Comparison of ENCODE assay signal across 17 cellular contexts in the genomic region with DNA sequence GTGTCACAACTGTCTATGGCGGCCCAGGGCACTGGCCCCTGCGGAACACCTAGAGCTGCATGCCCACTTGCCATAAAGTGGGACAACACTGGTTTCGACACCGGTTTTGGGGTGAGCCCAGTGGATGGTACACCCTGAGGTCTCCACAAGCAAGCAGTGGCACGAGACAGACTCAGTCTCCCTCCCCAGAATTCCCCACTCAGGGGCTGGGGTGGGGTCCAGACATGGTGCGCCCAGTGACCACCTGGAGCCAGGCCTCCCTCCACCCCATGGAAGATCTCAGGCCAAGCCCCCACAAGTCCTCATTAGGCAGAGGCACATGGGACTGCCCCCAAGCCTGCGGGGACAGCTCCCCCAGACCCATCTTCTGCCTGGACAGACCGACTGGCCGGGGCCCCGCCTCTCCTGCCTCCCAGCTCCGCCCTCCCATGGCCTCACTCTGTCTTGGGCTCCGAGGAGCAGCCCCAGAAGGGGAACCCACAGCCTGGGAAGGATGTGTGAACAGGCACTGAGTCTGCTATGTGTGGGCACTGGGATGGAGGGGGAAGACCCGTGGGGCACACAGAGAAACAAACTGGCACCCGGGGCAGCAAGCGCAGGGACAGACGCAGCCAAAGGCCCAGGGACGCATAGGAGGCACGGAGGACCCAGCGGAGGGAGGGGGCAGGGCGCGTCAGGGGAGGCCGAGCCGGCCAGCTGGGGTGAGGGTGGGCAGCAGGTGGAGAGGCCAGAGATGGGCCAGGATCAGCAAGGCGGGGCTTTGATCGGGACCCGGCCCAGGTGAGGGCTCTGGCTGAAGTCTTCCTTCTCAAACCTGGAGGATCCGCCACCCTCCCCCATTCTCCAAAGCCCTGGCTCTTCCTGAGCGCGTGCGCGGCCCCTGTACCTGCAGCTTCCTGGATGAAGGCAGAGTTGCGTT.
"Had no signal": no experiment of that assay in that cellular context is flagged by ENCODE, and none has a peak within 500 bp of the region (broad histone marks: within the 10 kb centered on the region; RNA-seq: fewer than 3 reads in every experiment).

No MANE protein-coding gene starts in this region.

- H3K4me3 Mint-ChIP-seq: stimulated activated naive B cell treated with anti-CD40 and anti-IgM and Interleukin-4, amounts not matched to agents 10 μg/mL and 1 μg/mL and 100 μg/mL, for 72 hours had no signal

- DNase-seq: activated CD4-positive, alpha-beta T cell treated with anti-CD3 and anti-CD28 coated beads, Interleukin-2, amount 10 ng/mL, durations not matched to agents 24 days and 14 days; activated CD4-positive, CD25-positive, alpha-beta regulatory T cell; activated CD8-positive, alpha-beta memory T cell treated with anti-CD3 and anti-CD28 coated beads, Interleukin-2, amount 50 U/mL, for 4 hours; activated CD8-positive, alpha-beta T cell treated with anti-CD3 and anti-CD28 coated beads, Interleukin-2, amount 10 ng/mL, durations not matched to agents 7 days and 5 days; activated naive CD4-positive, alpha-beta T cell treated with Interleukin-2 at 50 U/mL for 16 hours; cortex of kidney; effector CD8-positive, alpha-beta T cell; foreskin fibroblast; glutamatergic neuron; hypothalamus; midbrain; nucleus accumbens; posterior cingulate gyrus; retina; stimulated activated naive B cell treated with anti-CD40 and anti-IgM and Interleukin-4, amounts not matched to agents 10 μg/mL and 1 μg/mL and 100 μg/mL, for 72 hours; tibial artery; uterus had no signal

- ATAC-seq: activated CD8-positive, alpha-beta T cell treated with anti-CD3 and anti-CD28 coated beads, Interleukin-2, amount 10 ng/mL, durations not matched to agents 7 days and 5 days; stimulated activated naive B cell treated with anti-CD40 and anti-IgM and Interleukin-4, amounts not matched to agents 10 μg/mL and 1 μg/mL and 100 μg/mL, for 72 hours had no signal

- H3K27me3 Mint-ChIP-seq: activated CD4-positive, alpha-beta T cell treated with anti-CD3 and anti-CD28 coated beads, Interleukin-2, amount 10 ng/mL, durations not matched to agents 24 days and 14 days; stimulated activated naive B cell treated with anti-CD40 and anti-IgM and Interleukin-4, amounts not matched to agents 10 μg/mL and 1 μg/mL and 100 μg/mL, for 72 hours had no signal

- H3K27ac Mint-ChIP-seq: activated CD4-positive, alpha-beta T cell treated with anti-CD3 and anti-CD28 coated beads, Interleukin-2, amount 10 ng/mL, durations not matched to agents 24 days and 14 days; activated CD8-positive, alpha-beta T cell treated with anti-CD3 and anti-CD28 coated beads, Interleukin-2, amount 10 ng/mL, durations not matched to agents 7 days and 5 days; stimulated activated naive B cell treated with anti-CD40 and anti-IgM and Interleukin-4, amounts not matched to agents 10 μg/mL and 1 μg/mL and 100 μg/mL, for 72 hours had no signal

- H3K9me3 Mint-ChIP-seq: activated CD4-positive, alpha-beta T cell treated with anti-CD3 and anti-CD28 coated beads, Interleukin-2, amount 10 ng/mL, durations not matched to agents 24 days and 14 days; stimulated activated naive B cell treated with anti-CD40 and anti-IgM and Interleukin-4, amounts not matched to agents 10 μg/mL and 1 μg/mL and 100 μg/mL, for 72 hours had no signal
